ENCODE assay signal across 9 cellular contexts in the genomic region with DNA sequence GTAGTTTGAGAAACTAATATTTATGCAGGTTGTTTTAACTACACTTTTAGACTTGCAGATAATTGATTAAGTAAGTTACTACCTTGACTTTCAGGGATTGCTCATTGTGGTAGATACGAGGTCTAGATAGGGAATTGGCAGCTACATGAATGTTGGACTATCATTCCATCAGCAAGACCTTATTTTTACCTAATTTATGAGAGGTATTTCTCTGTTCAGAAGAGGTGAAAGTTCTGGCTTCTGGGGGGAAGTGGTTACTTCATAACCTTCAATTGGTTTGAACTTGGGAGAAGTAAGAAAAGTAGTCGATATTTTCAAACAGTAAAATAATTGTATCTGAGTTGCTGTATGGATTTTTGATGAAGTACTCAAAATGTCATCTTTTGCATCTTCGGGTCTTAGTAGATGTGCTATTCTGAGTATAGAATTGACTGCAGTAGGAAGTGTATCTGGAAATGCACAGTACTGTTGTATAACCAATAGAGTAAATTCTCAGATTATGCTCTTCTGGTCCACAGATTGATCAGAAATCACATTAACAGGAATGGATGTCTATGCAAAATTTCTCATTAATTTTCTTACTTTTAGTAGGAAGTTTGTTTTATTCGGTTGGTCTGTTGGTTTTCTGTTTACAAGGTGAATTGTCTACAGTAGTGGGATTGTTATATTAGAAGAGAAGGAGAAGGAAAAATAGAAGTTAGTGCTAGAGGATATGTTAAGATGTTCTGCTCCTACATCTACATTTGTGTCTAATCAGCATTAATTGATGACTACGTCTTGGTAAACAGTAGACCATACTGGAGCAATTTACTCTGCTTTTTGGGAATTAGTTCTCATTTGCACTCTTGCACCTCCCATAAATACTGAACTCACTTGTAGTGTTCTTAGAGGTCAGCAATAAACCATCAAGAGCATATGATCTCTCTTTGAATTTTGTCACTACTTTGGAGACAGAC. TPM values are rescaled to one million over a fixed set of nuclear protein-coding genes. Genes with fewer than 3 reads are reported as not detected.
DNase-seq lines count a peak whose midpoint lies in the region; ATAC-seq and TF ChIP-seq lines count a peak whose summit lies in the region.
"Had no signal": no experiment of that assay in that cellular context is flagged by ENCODE, and none has a peak within 500 bp of the region (broad histone marks: within the 10 kb centered on the region; RNA-seq: fewer than 3 reads in every experiment).

No MANE protein-coding gene starts in this region.

- peaks cover 43% of the 10 kb centered on the region for H3K36me3 Mint-ChIP-seq in activated CD4-positive, alpha-beta T cell treated with anti-CD3 and anti-CD28 coated beads for 36 hours (ENCODE audit: low read depth)
- peaks cover 53% of the 10 kb centered on the region for H3K36me3 Mint-ChIP-seq in stimulated activated effector memory CD8-positive, alpha-beta T cell treated with anti-CD3 and anti-CD28 coated beads, Interleukin-12 subunit alpha, Interleukin-12 subunit beta, amount 100 ng/mL, for 72 hours

- H3K4me3 ChIP-seq in SK-N-MC (0 out of 2 replicates have a peak overlapping the region, but pooled peaks have one; percentile 94), epithelial cell of proximal tubule (ENCODE audit: low read depth, low read length) (peak overlapping the region; percentile 86)

- H3K27me3 Mint-ChIP-seq in activated CD4-positive, alpha-beta T cell treated with anti-CD3 and anti-CD28 coated beads for 36 hours = no peaks in the 10 kb centered on the region

- H3K9me3 Mint-ChIP-seq in activated CD4-positive, alpha-beta T cell treated with anti-CD3 and anti-CD28 coated beads for 36 hours (ENCODE audit: low read depth) = no peaks in the 10 kb centered on the region
- no peaks in the 10 kb centered on the region for H3K9me3 Mint-ChIP-seq in stimulated activated effector memory CD8-positive, alpha-beta T cell treated with anti-CD3 and anti-CD28 coated beads, Interleukin-12 subunit alpha, Interleukin-12 subunit beta, amount 100 ng/mL, for 72 hours

- H3K36me3 ChIP-seq in SK-N-MC (ENCODE audit: insufficient read depth, low read length) = no peaks in the 10 kb centered on the region

- TF ChIP-seq CTCF in epithelial cell of proximal tubule (conservative IDR thresholded peaks at IDR 0.05; ENCODE audit: low read depth, low read length) = no peak

- no peak overlapping the region for H3K9ac ChIP-seq in SK-N-MC (ENCODE audit: insufficient read length)

- CTCF ChIA-PET in activated CD4-positive, alpha-beta T cell treated with anti-CD3 and anti-CD28 coated beads for 36 hours (lab: Charles Lee) = interaction anchor here (0.7 to 2.1 kb wide), 4 partner anchors 7 to 57 kb away, joined by 3 to 11 read pairs (median 4); no protein-coding TSS in a partner anchor

- POLR2A ChIA-PET in activated CD4-positive, alpha-beta T cell treated with anti-CD3 and anti-CD28 coated beads for 36 hours (lab: Charles Lee) = interaction anchor here (0.5 kb wide), 1 partner anchor 15 kb away, joined by 4 read pairs; no protein-coding TSS in a partner anchor

- peaks cover 44% of the 10 kb centered on the region for H3K4me1 Mint-ChIP-seq in activated CD4-positive, alpha-beta T cell treated with anti-CD3 and anti-CD28 coated beads for 36 hours
- H3K4me1 Mint-ChIP-seq in stimulated activated effector memory CD8-positive, alpha-beta T cell treated with anti-CD3 and anti-CD28 coated beads, Interleukin-12 subunit alpha, Interleukin-12 subunit beta, amount 100 ng/mL, for 72 hours = peaks cover 44% of the 10 kb centered on the region

- no peak for ATAC-seq in activated CD4-positive, alpha-beta T cell treated with anti-CD3 and anti-CD28 coated beads for 36 hours
- no peak for ATAC-seq in stimulated activated effector memory CD8-positive, alpha-beta T cell treated with anti-CD3 and anti-CD28 coated beads, Interleukin-12 subunit alpha, Interleukin-12 subunit beta, amount 100 ng/mL, for 72 hours
- ATAC-seq in HG03432 (IDR thresholded peaks at IDR 0.05; ENCODE audit: unreplicated experiment) (no peak), HG02798 (IDR thresholded peaks at IDR 0.05; ENCODE audit: poor library complexity, unreplicated experiment) (no peak)

- intact Hi-C loops in activated CD4-positive, alpha-beta T cell treated with anti-CD3 and anti-CD28 coated beads for 36 hours (cut with DNase I, micrococcal nuclease) = loop anchor here (2.0 to 5.0 kb wide), 8 partner anchors 13 to 1157 kb away; partner anchors contain the start of genes PPP3CA (in 1 of the 2) and SLC9B1 (in 1 of the 2)

- H3K27ac Mint-ChIP-seq in activated CD4-positive, alpha-beta T cell treated with anti-CD3 and anti-CD28 coated beads for 36 hours = peak overlapping the region; percentile 96
- H3K27ac Mint-ChIP-seq in stimulated activated effector memory CD8-positive, alpha-beta T cell treated with anti-CD3 and anti-CD28 coated beads, Interleukin-12 subunit alpha, Interleukin-12 subunit beta, amount 100 ng/mL, for 72 hours = peak overlapping the region; percentile 95

- no peaks in the 10 kb centered on the region for H3K9me3 ChIP-seq in SK-N-MC (ENCODE audit: low read depth, low read length)

- no peak overlapping the region for H3K27ac ChIP-seq in SK-N-MC

- no peak for DNase-seq in activated CD4-positive, alpha-beta T cell treated with anti-CD3 and anti-CD28 coated beads for 36 hours
- DNase-seq in activated CD4-positive, alpha-beta T cell treated with anti-CD3 and anti-CD28 coated beads, Interleukin-2, amount 50 U/mL, for 48 hours = no peak
- DNase-seq in SK-N-MC (ENCODE audit: low read depth, low spot score) (no peak), epithelial cell of proximal tubule (ENCODE audit: low read depth) (no peak), NCI-H2081 treated with DMSO at 0.1 percent for 48 hours (lab: John Stamatoyannopoulos, UW) (no peak)
- no peak for DNase-seq in stimulated activated effector memory CD8-positive, alpha-beta T cell treated with anti-CD3 and anti-CD28 coated beads, Interleukin-12 subunit alpha, Interleukin-12 subunit beta, amount 100 ng/mL, for 72 hours (ENCODE audit: low spot score in 2 of 2)
- DNase-seq: stimulated activated CD4-positive, alpha-beta T cell treated with anti-CD3 and anti-CD28 coated beads, Interleukin-1b, Interleukin-23, amount 100 ng/mL, for 48 hours had no signal

- peak overlapping the region; percentile 97 for H3K4me3 Mint-ChIP-seq in activated CD4-positive, alpha-beta T cell treated with anti-CD3 and anti-CD28 coated beads for 36 hours
- H3K4me3 Mint-ChIP-seq in stimulated activated effector memory CD8-positive, alpha-beta T cell treated with anti-CD3 and anti-CD28 coated beads, Interleukin-12 subunit alpha, Interleukin-12 subunit beta, amount 100 ng/mL, for 72 hours = peak overlapping the region; percentile 95

RNA-seq across cellular contexts. Expression of gene NFKB1, which starts 3.0 kb away (rescaled TPM):
- 100 to 1,000 TPM; 167 to 174 TPM for total RNA-seq in activated CD4-positive, alpha-beta T cell treated with anti-CD3 and anti-CD28 coated beads for 36 hours
- 26.2 and 35.1 TPM in 2 replicates for total RNA-seq in epithelial cell of proximal tubule
